Comparison of ENCODE assay signal across 12 cellular contexts in the genomic region with DNA sequence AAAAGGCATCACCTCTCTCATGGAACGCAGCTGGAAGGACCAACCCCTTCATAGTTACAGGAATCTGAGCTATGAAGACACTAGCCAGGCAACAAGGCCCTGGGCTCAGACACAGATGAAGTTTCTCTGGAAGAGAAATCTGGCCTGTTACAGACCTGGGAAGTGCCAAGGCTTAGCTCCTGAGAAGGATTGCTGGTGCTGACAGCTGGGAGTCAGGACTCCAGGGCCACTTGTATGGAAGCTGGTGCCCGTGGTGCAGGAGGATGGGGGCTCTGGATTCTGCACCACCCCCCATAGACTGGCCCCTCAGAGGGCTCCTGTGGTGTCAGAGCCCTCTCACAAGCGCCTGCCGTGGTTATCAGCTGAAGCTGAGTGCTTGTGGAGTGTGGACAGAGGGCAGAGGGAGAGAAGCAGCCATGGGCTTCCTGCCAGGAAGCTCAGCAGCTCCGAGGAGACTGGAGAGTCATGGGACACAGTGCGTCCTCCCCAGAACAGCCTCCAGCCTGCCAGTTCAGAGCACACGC.
DNase-seq lines count a peak whose midpoint lies in the region; ATAC-seq and TF ChIP-seq lines count a peak whose summit lies in the region.
"Had no signal": no experiment of that assay in that cellular context is flagged by ENCODE, and none has a peak within 500 bp of the region (broad histone marks: within the 10 kb centered on the region; RNA-seq: fewer than 3 reads in every experiment).

No MANE protein-coding gene starts in this region.

- H2BK12ac ChIP-seq in mesenchymal stem cell (ENCODE audit: low read length in 2 of 2) = peak overlapping the region in 1 of 2 experiments; percentile 52

- ATAC-seq in GM18502 (IDR thresholded peaks at IDR 0.05; ENCODE audit: poor library complexity, unreplicated experiment) (no peak), HG02759 (IDR thresholded peaks at IDR 0.05; ENCODE audit: unreplicated experiment) (no peak)
- ATAC-seq in activated CD8-positive, alpha-beta T cell treated with anti-CD3 and anti-CD28 coated beads, Interleukin-2, amount 10 ng/mL, durations not matched to agents 7 days and 5 days = no peak

- peak overlapping the region; percentile 38 for H2BK120ac ChIP-seq in mesenchymal stem cell (ENCODE audit: low read depth, low read length)

- peak overlapping the region; percentile 15 for H3K9ac ChIP-seq in mesenchymal stem cell (ENCODE audit: low read length)

- H3K14ac ChIP-seq in mesenchymal stem cell (ENCODE audit: low read length in 2 of 2) = no peak overlapping the region

- H3K27ac ChIP-seq in mesenchymal stem cell (ENCODE audit: low read length, poor library complexity, severe bottlenecking) = no peak overlapping the region
- peak overlapping the region in 1 of 2 donors; percentile 39 for H3K27ac ChIP-seq in testis
- H3K27ac ChIP-seq: neutrophil had no signal

- no peaks in the 10 kb centered on the region for H3K27me3 Mint-ChIP-seq in activated CD8-positive, alpha-beta T cell treated with anti-CD3 and anti-CD28 coated beads, Interleukin-2, amount 10 ng/mL, durations not matched to agents 7 days and 5 days (ENCODE audit: low read depth)

- TF ChIP-seq POLR2A in erythroblast (IDR thresholded peaks at IDR 0.05; ENCODE audit: low read length) = no peak
- TF ChIP-seq POLR2A in testis (IDR thresholded peaks at IDR 0.05) = no peak

- H3K27ac Mint-ChIP-seq in activated CD8-positive, alpha-beta T cell treated with anti-CD3 and anti-CD28 coated beads, Interleukin-2, amount 10 ng/mL, durations not matched to agents 7 days and 5 days = no peak overlapping the region

- peak overlapping the region; percentile 53 to 74 for H3K18ac ChIP-seq in mesenchymal stem cell (ENCODE audit: low read depth in 1 of 2, low read length in 2 of 2)

- DNase-seq in NCI-H2196 (lab: John Stamatoyannopoulos, UW; ENCODE audit: unreplicated experiment) = peak; percentile 13
- no peak for DNase-seq in NCI-H2196 treated with DMSO at 0.1 percent for 48 hours (lab: John Stamatoyannopoulos, UW; ENCODE audit: unreplicated experiment)
- DNase-seq in erythroblast (lab: John Stamatoyannopoulos, UW) = peak; percentile 54 to 59
- peak; percentile 62 for DNase-seq in mesenchymal stem cell
- peak; percentile 83 for DNase-seq in testis
- DNase-seq in activated CD8-positive, alpha-beta T cell treated with anti-CD3 and anti-CD28 coated beads, Interleukin-2, amount 10 ng/mL, durations not matched to agents 7 days and 5 days = no peak
- DNase-seq: amniotic stem cell, KBM-7 had no signal

- H2AK5ac ChIP-seq in mesenchymal stem cell (ENCODE audit: low read length, severe bottlenecking) = no peak overlapping the region

- POLR2A ChIA-PET in activated CD8-positive, alpha-beta T cell treated with anti-CD3 and anti-CD28 coated beads, Interleukin-2, amount 10 ng/mL, durations not matched to agents 7 days and 5 days (lab: Charles Lee) = no interaction called here

- no peak overlapping the region for H3K23ac ChIP-seq in mesenchymal stem cell (ENCODE audit: low read length in 2 of 2)

- TF ChIP-seq CTCF in testis (IDR thresholded peaks at IDR 0.05) = no peak

- H2AFZ ChIP-seq in mesenchymal stem cell (ENCODE audit: low read depth, low read length) = no peak overlapping the region

- intact Hi-C loops in testis (cut with DNase I; ENCODE audit: low total_unique reads) = no loop called here

- no peaks in the 10 kb centered on the region for H3K9me3 ChIP-seq in mesenchymal stem cell (ENCODE audit: control insufficient read depth, low read length)
- H3K9me3 ChIP-seq in testis = no peaks in the 10 kb centered on the region
- H3K9me3 ChIP-seq: gastrocnemius medialis, neutrophil had no signal

- no peak overlapping the region for H3K4me3 Mint-ChIP-seq in activated CD8-positive, alpha-beta T cell treated with anti-CD3 and anti-CD28 coated beads, Interleukin-2, amount 10 ng/mL, durations not matched to agents 7 days and 5 days

- WGBS in mesenchymal stem cell = 74% methylated on average over 7 of the region's 7 CpGs
- WGBS in testis, 2 donors = 43 to 55% methylated on average over 7 of the region's 7 CpGs

- H3K4me2 ChIP-seq in mesenchymal stem cell (ENCODE audit: low read length, poor library complexity, severe bottlenecking) = no peak overlapping the region

- H3K36me3 ChIP-seq in mesenchymal stem cell (ENCODE audit: control insufficient read depth in 1 of 2, insufficient read depth in 2 of 2, low read depth in 1 of 2, low read length in 2 of 2) (no peaks in the 10 kb centered on the region), testis (ENCODE audit: low read depth, missing control alignments) (no peaks in the 10 kb centered on the region)
- H3K36me3 ChIP-seq: gastrocnemius medialis, neutrophil had no signal

- H3K9me3 Mint-ChIP-seq in activated CD8-positive, alpha-beta T cell treated with anti-CD3 and anti-CD28 coated beads, Interleukin-2, amount 10 ng/mL, durations not matched to agents 7 days and 5 days (ENCODE audit: insufficient read depth) = no peaks in the 10 kb centered on the region

- H3K4me1 ChIP-seq in mesenchymal stem cell (ENCODE audit: control insufficient read depth, insufficient read depth, low read depth, low read length) (peaks cover 8% of the 10 kb centered on the region), testis (peaks cover 17% of the 10 kb centered on the region)

- no peak overlapping the region for H3K4ac ChIP-seq in mesenchymal stem cell (ENCODE audit: low read depth in 1 of 2, low read length in 2 of 2)

- H3K27me3 ChIP-seq in mesenchymal stem cell (ENCODE audit: control insufficient read depth in 1 of 2, insufficient read depth in 1 of 2, low read length in 2 of 2) (no peaks in the 10 kb centered on the region), testis (no peaks in the 10 kb centered on the region)
- H3K27me3 ChIP-seq: gastrocnemius medialis had no signal

- H3K4me3 ChIP-seq in mesenchymal stem cell (ENCODE audit: insufficient read depth in 1 of 2, low read depth in 1 of 2, low read length in 2 of 2) = no peak overlapping the region
- no peak overlapping the region for H3K4me3 ChIP-seq in testis
- H3K4me3 ChIP-seq: gastrocnemius medialis had no signal

- H3K36me3 Mint-ChIP-seq in activated CD8-positive, alpha-beta T cell treated with anti-CD3 and anti-CD28 coated beads, Interleukin-2, amount 10 ng/mL, durations not matched to agents 7 days and 5 days (ENCODE audit: low read depth) = no peaks in the 10 kb centered on the region

- no peaks in the 10 kb centered on the region for H3K79me1 ChIP-seq in mesenchymal stem cell (replicated peaks; ENCODE audit: low read length, poor library complexity, severe bottlenecking)

- peak overlapping the region; percentile 26 for H2BK15ac ChIP-seq in mesenchymal stem cell (ENCODE audit: low read depth, poor library complexity, severe bottlenecking)

- CTCF ChIA-PET in activated CD8-positive, alpha-beta T cell treated with anti-CD3 and anti-CD28 coated beads, Interleukin-2, amount 10 ng/mL, durations not matched to agents 7 days and 5 days (lab: Charles Lee) = interaction anchor here (0.5 to 1.6 kb wide), 2 partner anchors 106 to 352 kb away, joined by 3 to 7 read pairs; no protein-coding TSS in a partner anchor

- peaks cover 30% of the 10 kb centered on the region for H3K4me1 Mint-ChIP-seq in activated CD8-positive, alpha-beta T cell treated with anti-CD3 and anti-CD28 coated beads, Interleukin-2, amount 10 ng/mL, durations not matched to agents 7 days and 5 days (ENCODE audit: low read depth)

- H2BK5ac ChIP-seq in mesenchymal stem cell (ENCODE audit: low read depth, low read length, poor library complexity, severe bottlenecking) = no peak overlapping the region

- H4K8ac ChIP-seq in mesenchymal stem cell (ENCODE audit: low read length) = peak overlapping the region; percentile 71

- H4K91ac ChIP-seq in mesenchymal stem cell (ENCODE audit: low read length) = peak overlapping the region; percentile 18

Comparison
In these comparisons a context has a peak if more than half of its experiments do, and no peak if none do; other contexts are left out.
1. DNase-seq: peak in NCI-H2196 (single experiment), erythroblast (2 of 2), mesenchymal stem cell (single experiment) and testis (single experiment); none in NCI-H2196 treated with DMSO at 0.1 percent for 48 hours (single experiment) and activated CD8-positive, alpha-beta T cell treated with anti-CD3 and anti-CD28 coated beads, Interleukin-2, amount 10 ng/mL, durations not matched to agents 7 days and 5 days (single experiment).